ENCODE assay signal across 27 cellular contexts in the genomic region with DNA sequence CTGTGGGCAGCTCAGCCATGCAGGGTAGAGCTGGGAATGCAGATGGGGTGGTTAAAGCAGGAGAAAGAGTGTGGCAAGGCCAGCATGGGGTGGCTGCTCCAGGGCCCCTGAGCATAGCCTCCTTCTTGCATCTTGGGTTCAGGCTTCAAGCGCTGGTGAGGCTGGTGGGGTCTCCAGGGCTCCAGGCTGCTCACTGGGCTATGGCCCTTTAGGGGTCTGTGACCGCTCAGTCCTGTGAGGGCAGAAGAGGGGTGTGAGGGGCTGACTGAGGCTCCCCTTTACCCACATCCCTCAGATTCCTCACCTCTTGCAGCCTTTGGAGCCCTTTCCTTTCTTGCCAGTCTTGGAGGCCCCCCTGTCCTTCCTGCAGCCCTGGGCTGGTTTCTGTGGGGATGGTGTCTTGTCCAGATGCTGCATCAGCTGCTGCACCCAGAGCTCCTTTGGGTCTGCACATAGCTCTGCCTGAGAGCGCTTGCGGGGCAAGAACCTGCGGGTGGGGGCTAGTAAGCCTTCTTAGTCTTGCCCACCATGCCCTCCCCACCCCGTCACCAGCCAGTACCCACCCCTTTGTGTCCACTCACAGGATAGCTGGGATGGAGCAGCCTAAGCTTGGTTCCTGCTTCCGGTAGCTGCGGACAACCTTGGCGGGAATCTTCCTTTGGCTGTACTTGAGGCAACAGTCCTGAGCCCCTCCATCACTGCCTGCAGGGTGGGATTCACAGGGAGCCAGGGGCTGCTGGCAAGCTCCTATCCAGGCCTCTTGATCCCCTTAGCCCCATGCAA. TPM values are rescaled to one million over a fixed set of nuclear protein-coding genes. Genes with fewer than 3 reads are reported as not detected.
"Had no signal": no experiment of that assay in that cellular context is flagged by ENCODE, and none has a peak within 500 bp of the region (broad histone marks: within the 10 kb centered on the region; RNA-seq: fewer than 3 reads in every experiment).

No MANE protein-coding gene starts in this region.

- H3K4me1 ChIP-seq: breast epithelium had no signal

- H3K27me3 ChIP-seq: breast epithelium, gastrocnemius medialis had no signal

- H3K4me3 ChIP-seq: breast epithelium, gastrocnemius medialis, lung, skin epidermis, thoracic aorta had no signal

- H3K9me3 ChIP-seq: breast epithelium, gastrocnemius medialis had no signal

- DNase-seq: activated CD4-positive, alpha-beta T cell treated with anti-CD3 and anti-CD28 coated beads, Interleukin-2, amount 10 ng/mL, durations not matched to agents 24 days and 14 days; activated CD8-positive, alpha-beta T cell treated with anti-CD3 and anti-CD28 coated beads for 36 hours; activated naive CD4-positive, alpha-beta T cell treated with Interleukin-2 at 50 U/mL for 16 hours; activated T-cell treated with anti-CD3 and anti-CD28 coated beads, Interleukin-2, amount 50 U/mL, for 24 hours; effector CD4-positive, alpha-beta T cell; gastrocnemius medialis; head of caudate nucleus; immature natural killer cell; nephron progenitor cell; occipital lobe; posterior cingulate gyrus; retina; stimulated activated CD4-positive, alpha-beta T cell treated with anti-CD3 and anti-CD28 coated beads, Interleukin-15, amount 100 ng/mL, for 24 hours; stimulated activated CD4-positive, alpha-beta T cell treated with anti-CD3 and anti-CD28 coated beads, Interleukin-2, amount 100 ng/mL, for 48 hours; T-helper 1 cell; T-helper 9 cell had no signal

- ATAC-seq: activated CD8-positive, alpha-beta T cell treated with anti-CD3 and anti-CD28 coated beads for 36 hours; esophagus mucosa; gastrocnemius medialis; SK-N-SH treated with all-trans-retinoic acid at 6 μM for 48 hours had no signal

- H3K36me3 ChIP-seq: breast epithelium, gastrocnemius medialis, thoracic aorta had no signal

- H3K27ac ChIP-seq: breast epithelium, gastrocnemius medialis, thoracic aorta had no signal

RNA-seq across cellular contexts. Expression of gene CCL21, which starts 0.5 kb away (rescaled TPM):
- total RNA-seq: activated CD4-positive, alpha-beta T cell treated with anti-CD3 and anti-CD28 coated beads, Interleukin-2, amount 10 ng/mL, durations not matched to agents 24 days and 14 days; activated CD8-positive, alpha-beta T cell treated with anti-CD3 and anti-CD28 coated beads for 36 hours; activated T-helper 2 cell treated with anti-CD3 and anti-CD28 coated beads, Interferon-gamma antibody, Interleukin-2, Interleukin-4, amounts not matched to agents 10 μg/mL and 5 μg/mL and 100 μg/mL, durations not matched to agents 14 hours and 24 hours and 36 hours; astrocyte; cerebellum; mesothelial cell of epicardium; occipital lobe had no signal
- polyA plus RNA-seq: immature natural killer cell had no signal

RNA-seq across cellular contexts. Expression of gene CCL19, which starts 18.3 kb away (rescaled TPM):
- total RNA-seq: activated CD4-positive, alpha-beta T cell treated with anti-CD3 and anti-CD28 coated beads, Interleukin-2, amount 10 ng/mL, durations not matched to agents 24 days and 14 days; activated CD8-positive, alpha-beta T cell treated with anti-CD3 and anti-CD28 coated beads for 36 hours; activated T-helper 2 cell treated with anti-CD3 and anti-CD28 coated beads, Interferon-gamma antibody, Interleukin-2, Interleukin-4, amounts not matched to agents 10 μg/mL and 5 μg/mL and 100 μg/mL, durations not matched to agents 14 hours and 24 hours and 36 hours; astrocyte; cerebellum; gastrocnemius medialis; mesothelial cell of epicardium; occipital lobe had no signal
- polyA plus RNA-seq: immature natural killer cell had no signal

RNA-seq across cellular contexts. Expression of gene CCL27, which starts 46.9 kb away (rescaled TPM):
- total RNA-seq: breast epithelium, cerebellum, mesothelial cell of epicardium, thoracic aorta, urinary bladder had no signal
- polyA plus RNA-seq: immature natural killer cell had no signal
